In the genomic region with DNA sequence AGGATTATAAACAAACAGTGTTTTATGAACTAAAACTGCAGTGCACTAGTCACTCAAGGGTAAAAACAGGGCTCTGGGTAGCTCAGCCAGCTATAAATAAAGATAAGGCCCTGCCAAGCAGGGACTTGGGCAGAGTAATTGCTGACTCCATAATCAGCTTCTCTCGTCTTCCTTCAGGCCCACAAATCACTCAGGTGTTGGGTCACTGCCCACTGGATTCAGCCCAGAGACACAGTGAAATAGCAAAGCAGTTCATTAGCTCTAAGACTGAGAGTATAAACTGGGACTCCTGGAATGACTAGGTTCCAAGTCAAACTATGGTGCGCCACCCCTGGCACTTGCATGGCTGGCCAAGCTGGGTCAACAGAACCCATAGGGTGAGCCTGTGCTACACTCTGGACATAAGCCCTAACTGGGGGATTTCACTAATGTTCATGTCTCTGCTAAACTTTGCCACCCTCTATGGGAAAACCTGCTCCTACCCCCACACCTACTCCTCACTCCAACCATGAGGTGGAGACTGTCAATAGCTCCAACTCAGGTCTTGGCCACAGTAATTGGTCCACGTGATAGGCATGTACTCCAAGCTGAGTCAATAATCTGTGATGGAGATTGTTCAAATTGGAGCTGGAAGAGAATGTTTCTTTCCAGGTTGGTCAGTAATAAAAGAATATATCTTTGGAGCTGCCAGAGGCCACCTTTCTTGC, we compare ENCODE assay signal across 11 cellular contexts.
A peak's percentile ranks its signal among the peaks of the same experiment; 100 is the strongest.
DNase-seq lines count a peak whose midpoint lies in the region; ATAC-seq and TF ChIP-seq lines count a peak whose summit lies in the region.
"Had no signal": no experiment of that assay in that cellular context is flagged by ENCODE, and none has a peak within 500 bp of the region (broad histone marks: within the 10 kb centered on the region; RNA-seq: fewer than 3 reads in every experiment).

No MANE protein-coding gene starts in this region.

- DNase-seq in AG10803 (ENCODE audit: low read depth) (peak; percentile 40), SK-N-SH (peak; percentile 61), right cardiac atrium (peak; percentile 36 to 83 (median 72)), prostate gland (ENCODE audit: low spot score) (peak; percentile 93), RWPE1 (ENCODE audit: low spot score) (no peak)
- no peak for DNase-seq in activated naive CD4-positive, alpha-beta T cell treated with Interleukin-2 at 50 U/mL for 16 hours
- no peak for DNase-seq in CD4-positive, alpha-beta memory T cell
- no peak for DNase-seq in activated CD4-positive, alpha-beta T cell treated with anti-CD3 and anti-CD28 coated beads, Interleukin-2, amount 50 U/mL, for 48 hours
- DNase-seq: COR-L47; foreskin melanocyte; stimulated activated CD4-positive, alpha-beta T cell treated with anti-CD3 and anti-CD28 coated beads, Interleukin-2, amount 100 ng/mL, for 48 hours had no signal

- TF ChIP-seq RAD21 in SK-N-SH (IDR thresholded peaks at IDR 0.05; ENCODE audit: low read length), result no peak; the same call in none of the 2 replicates

- H3K4me1 Mint-ChIP-seq in CD4-positive, alpha-beta memory T cell, result no peaks in the 10 kb centered on the region

- H4K20me1 ChIP-seq in SK-N-SH (ENCODE audit: insufficient read depth), result no peaks in the 10 kb centered on the region; the same call in 1 of the 2 replicates

- no peak overlapping the region for H3K4me2 ChIP-seq in SK-N-SH

- H3K27me3 Mint-ChIP-seq in CD4-positive, alpha-beta memory T cell, result peaks cover 0 to 10% of the 10 kb centered on the region in 2 donors

- peak in 1 of 2 experiments; percentile 95; a peak in 2 of 4 replicates for TF ChIP-seq EP300 in SK-N-SH (IDR thresholded peaks at IDR 0.05; ENCODE audit: borderline replicate concordance in 1 of 2, low read depth in 1 of 2, low read length in 1 of 2)

- TF ChIP-seq POLR2A in prostate gland (IDR thresholded peaks at IDR 0.05), result no peak

- no peaks in the 10 kb centered on the region; the same call in 1 of the 2 replicates for H3K79me2 ChIP-seq in SK-N-SH (ENCODE audit: insufficient read depth)

- CTCF ChIA-PET in SK-N-SH (lab: Yijun Ruan, JAX), result interaction anchor here (1.0 to 3.4 kb wide), 7 partner anchors 17 to 406 kb away, joined by 3 to 22 read pairs (median 3); no protein-coding TSS in a partner anchor
- CTCF ChIA-PET in CD4-positive, alpha-beta memory T cell (lab: Charles Lee; ENCODE audit: partially characterized antibody), result no interaction called here
- CTCF ChIA-PET in RWPE1 (lab: Yijun Ruan, JAX), result interaction anchor here (0.7 kb wide), 1 partner anchor 152 kb away, joined by 3 read pairs; no protein-coding TSS in a partner anchor

- peak; percentile 64 to 78 for ATAC-seq in right cardiac atrium

- no peaks in the 10 kb centered on the region for H3K36me3 Mint-ChIP-seq in CD4-positive, alpha-beta memory T cell

- H3K9ac ChIP-seq in SK-N-SH, result no peak overlapping the region

- intact Hi-C loops in right cardiac atrium (cut with DNase I) (no loop called here), prostate gland (cut with DNase I) (loop anchor here (10.0 kb wide), 1 partner anchor 152 kb away; no protein-coding TSS in a partner anchor)
- intact Hi-C loops in CD4-positive, alpha-beta memory T cell (cut with micrococcal nuclease), result no loop called here

- no peaks in the 10 kb centered on the region for H3K9me3 ChIP-seq in SK-N-SH
- H3K9me3 ChIP-seq in right cardiac atrium (ENCODE audit: control insufficient read depth, low read length), result no peaks in the 10 kb centered on the region
- H3K9me3 ChIP-seq in prostate gland, result no peaks in the 10 kb centered on the region
- no peaks in the 10 kb centered on the region for H3K9me3 ChIP-seq in CD4-positive, alpha-beta memory T cell (ENCODE audit: control insufficient read depth in 1 of 2, low read length in 2 of 2)

- H3K27ac Mint-ChIP-seq in CD4-positive, alpha-beta memory T cell, result no peak overlapping the region

- POLR2A ChIA-PET in SK-N-SH (lab: Yijun Ruan, JAX), result interaction anchor here (1.0 to 1.5 kb wide), 2 partner anchors 26 to 43 kb away, joined by 3 to 8 read pairs; no protein-coding TSS in a partner anchor
- POLR2A ChIA-PET in CD4-positive, alpha-beta memory T cell (lab: Charles Lee; ENCODE audit: partially characterized antibody), result no interaction called here
- POLR2A ChIA-PET in RWPE1 (lab: Yijun Ruan, JAX; ENCODE audit: low non-redundant PET), result no interaction called here

- H3K27ac ChIP-seq in SK-N-SH (ENCODE audit: low read depth in 2 of 2, low read length in 1 of 2) (peak overlapping the region in 1 of 2 experiments; percentile 79; a peak in 3 of 4 replicates), right cardiac atrium (ENCODE audit: low read length) (no peak overlapping the region), prostate gland (no peak overlapping the region), RWPE1 (no peak overlapping the region)
- H3K27ac ChIP-seq in CD4-positive, alpha-beta memory T cell (ENCODE audit: low read depth, low read length), result no peak overlapping the region

- no peak overlapping the region for H3K4me3 ChIP-seq in AG10803 (ENCODE audit: low read length)
- H3K4me3 ChIP-seq in SK-N-SH (ENCODE audit: low read depth in 2 of 2, low read length in 1 of 2), result no peak overlapping the region
- no peak overlapping the region for H3K4me3 ChIP-seq in right cardiac atrium (ENCODE audit: low read length)
- no peak overlapping the region for H3K4me3 ChIP-seq in prostate gland
- no peak overlapping the region for H3K4me3 ChIP-seq in CD4-positive, alpha-beta memory T cell (ENCODE audit: low read length in 2 of 2)

- no peaks in the 10 kb centered on the region for H3F3A ChIP-seq in SK-N-SH (replicated peaks; ENCODE audit: insufficient read depth)

- H3K9me2 ChIP-seq in SK-N-SH, result no peaks in the 10 kb centered on the region

- peaks cover 0 to 31% of the 10 kb centered on the region in 2 experiments; a peak in 2 of 4 replicates for H3K4me1 ChIP-seq in SK-N-SH (ENCODE audit: control insufficient read depth in 1 of 2, insufficient read depth in 2 of 2, low read depth in 1 of 2, low read length in 1 of 2)
- peaks cover 3% of the 10 kb centered on the region for H3K4me1 ChIP-seq in right cardiac atrium (ENCODE audit: control insufficient read depth, insufficient read depth, low read length)
- no peaks in the 10 kb centered on the region for H3K4me1 ChIP-seq in prostate gland (replicated peaks)
- no peaks in the 10 kb centered on the region for H3K4me1 ChIP-seq in CD4-positive, alpha-beta memory T cell (ENCODE audit: insufficient read depth, low read length)

- peaks cover 0 to 3% (median 0%) of the 10 kb centered on the region in 8 donors for H3K9me3 Mint-ChIP-seq in CD4-positive, alpha-beta memory T cell

- 77% methylated on average over 3 of the region's 3 CpGs for WGBS in SK-N-SH (ENCODE audit: low lambda C conversion rate)
- WGBS in right cardiac atrium, result 40% methylated on average over 3 of the region's 3 CpGs
- WGBS in prostate gland, result 12% methylated on average over 3 of the region's 3 CpGs

- H2AFZ ChIP-seq in SK-N-SH (ENCODE audit: low read depth), result no peak overlapping the region

- H3K4me3 Mint-ChIP-seq in CD4-positive, alpha-beta memory T cell, result no peak overlapping the region

- H3K36me3 ChIP-seq in SK-N-SH (replicated peaks in 1 of 2; ENCODE audit: control insufficient read depth in 1 of 2, insufficient read depth in 2 of 2, low read length in 1 of 2) (peaks cover 0 to 8% of the 10 kb centered on the region in 2 experiments), prostate gland (no peaks in the 10 kb centered on the region)
- H3K36me3 ChIP-seq in CD4-positive, alpha-beta memory T cell (ENCODE audit: insufficient read depth, low read length), result no peaks in the 10 kb centered on the region

- no peaks in the 10 kb centered on the region for H3K27me3 ChIP-seq in SK-N-SH (ENCODE audit: insufficient read depth)
- H3K27me3 ChIP-seq in right cardiac atrium (ENCODE audit: control insufficient read depth, insufficient read depth), result no peaks in the 10 kb centered on the region
- no peaks in the 10 kb centered on the region for H3K27me3 ChIP-seq in prostate gland (replicated peaks; ENCODE audit: insufficient read depth)
- no peaks in the 10 kb centered on the region for H3K27me3 ChIP-seq in CD4-positive, alpha-beta memory T cell (ENCODE audit: insufficient read depth, low read length)

- TF ChIP-seq CTCF in AG10803 (conservative IDR thresholded peaks at IDR 0.05; ENCODE audit: low read length) (no peak), SK-N-SH (IDR thresholded peaks at IDR 0.05) (no peak), prostate gland (IDR thresholded peaks at IDR 0.05) (peak in 1 of 4 experiments; percentile 18), RWPE1 (conservative IDR thresholded peaks at IDR 0.05; ENCODE audit: low read depth) (no peak)

TF ChIP-seq in SK-N-SH, 30 proteins besides CTCF, POLR2A, EP300 and RAD21 (continues in another document):
- TF ChIP-seq TCF12 (IDR thresholded peaks at IDR 0.05) (no peak), SIN3A (IDR thresholded peaks at IDR 0.05; ENCODE audit: borderline replicate concordance, low read depth, low read length) (no peak), NFIC (IDR thresholded peaks at IDR 0.05; ENCODE audit: borderline replicate concordance) (no peak; the same call in 1 of the 2 replicates), FOXJ3 (CRISPR knock-in tag; IDR thresholded peaks at IDR 0.05) (peak; percentile 65; the same call in 1 of the 2 replicates), YY1 (IDR thresholded peaks at IDR 0.05; ENCODE audit: low read depth) (no peak), FOSL2 (IDR thresholded peaks at IDR 0.05; ENCODE audit: borderline replicate concordance, low read depth) (no peak), GATA2 (CRISPR knock-in tag; IDR thresholded peaks at IDR 0.05) (peak; percentile 71), CHD2 (IDR thresholded peaks at IDR 0.05; ENCODE audit: low read length, partially characterized antibody) (peak; percentile 78)
- TF ChIP-seq, protein P1, sequence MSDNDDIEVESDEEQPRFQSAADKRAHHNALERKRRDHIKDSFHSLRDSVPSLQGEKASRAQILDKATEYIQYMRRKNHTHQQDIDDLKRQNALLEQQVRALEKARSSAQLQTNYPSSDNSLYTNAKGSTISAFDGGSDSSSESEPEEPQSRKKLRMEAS (IDR thresholded peaks at IDR 0.05; ENCODE audit: low read depth), result no peak
- TF ChIP-seq, protein P2, sequence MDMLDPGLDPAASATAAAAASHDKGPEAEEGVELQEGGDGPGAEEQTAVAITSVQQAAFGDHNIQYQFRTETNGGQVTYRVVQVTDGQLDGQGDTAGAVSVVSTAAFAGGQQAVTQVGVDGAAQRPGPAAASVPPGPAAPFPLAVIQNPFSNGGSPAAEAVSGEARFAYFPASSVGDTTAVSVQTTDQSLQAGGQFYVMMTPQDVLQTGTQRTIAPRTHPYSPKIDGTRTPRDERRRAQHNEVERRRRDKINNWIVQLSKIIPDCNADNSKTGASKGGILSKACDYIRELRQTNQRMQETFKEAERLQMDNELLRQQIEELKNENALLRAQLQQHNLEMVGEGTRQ (IDR thresholded peaks at IDR 0.05; ENCODE audit: borderline replicate concordance, low read depth, low read length), result no peak

Comparison
In these comparisons a context has a peak if more than half of its experiments do, and no peak if none do; other contexts are left out.
1. DNase-seq: peak in AG10803 (single experiment), SK-N-SH (single experiment), right cardiac atrium (3 of 3) and prostate gland (single experiment); none in activated naive CD4-positive, alpha-beta T cell treated with Interleukin-2 at 50 U/mL for 16 hours (single experiment), CD4-positive, alpha-beta memory T cell (0 of 5), activated CD4-positive, alpha-beta T cell treated with anti-CD3 and anti-CD28 coated beads, Interleukin-2, amount 50 U/mL, for 48 hours (0 of 2) and RWPE1 (single experiment).